9 cellular contexts compared by ENCODE assay signal in the genomic region with DNA sequence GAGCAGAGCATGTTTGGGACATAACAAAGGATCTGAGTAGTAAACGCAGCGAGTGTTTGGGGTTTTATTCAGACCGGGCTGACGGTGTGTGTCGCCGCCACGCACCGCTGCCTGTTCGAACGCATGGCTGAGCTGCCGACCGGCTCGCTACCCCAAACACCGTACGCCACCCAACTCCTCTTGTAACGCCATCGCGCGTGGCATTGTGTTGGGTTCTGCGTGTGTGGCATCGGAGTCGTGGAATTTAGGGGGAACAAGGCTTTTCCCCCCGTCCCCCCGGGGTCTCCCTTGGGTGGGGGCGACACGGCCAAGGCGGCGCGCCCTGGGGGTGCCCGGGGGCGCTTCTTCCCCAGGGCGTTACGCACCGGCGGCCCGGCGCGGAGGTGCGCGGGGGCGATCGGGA. TPM values are rescaled to one million over a fixed set of nuclear protein-coding genes. Genes with fewer than 3 reads are reported as not detected.
DNase-seq lines count a peak whose midpoint lies in the region; ATAC-seq, FAIRE-seq and TF ChIP-seq lines count a peak whose summit lies in the region.
"Had no signal": no experiment of that assay in that cellular context is flagged by ENCODE, and none has a peak within 500 bp of the region (broad histone marks: within the 10 kb centered on the region; RNA-seq: fewer than 3 reads in every experiment).

No MANE protein-coding gene starts in this region.

- H3K4me1 ChIP-seq in PC-9 (replicated peaks; ENCODE audit: insufficient read depth) (no peaks in the 10 kb centered on the region; the same call in 1 of the 2 replicates), endothelial cell of umbilical vein (ENCODE audit: control insufficient read depth, extremely low read depth, insufficient read depth, low read length) (peaks cover 28% of the 10 kb centered on the region)

- DNase-seq in GM12865 (ENCODE audit: low read depth) (peak; percentile 34), PC-9 (no peak), endothelial cell of umbilical vein (ENCODE audit: low read depth, low spot score) (peak; percentile 45), amniotic stem cell (lab: John Stamatoyannopoulos, UW) (no peak), HCEC 1CT (no peak)
- no peak for DNase-seq in activated CD8-positive, alpha-beta memory T cell treated with anti-CD3 and anti-CD28 coated beads for 24 hours

- H2AFZ ChIP-seq in PC-9 (peak overlapping the region; percentile 82), endothelial cell of umbilical vein (ENCODE audit: low read depth, low read length) (peak overlapping the region; percentile 81), neural cell (ENCODE audit: low read depth, low read length) (peak overlapping the region; percentile 10)

- no peak for TF ChIP-seq CTCF in GM12865 (IDR thresholded peaks at IDR 0.05; ENCODE audit: insufficient read depth, low read depth, low read length, missing control alignments)
- no peak for TF ChIP-seq CTCF in PC-9 (conservative IDR thresholded peaks at IDR 0.05)
- no peak for TF ChIP-seq CTCF in endothelial cell of umbilical vein (IDR thresholded peaks at IDR 0.05; ENCODE audit: extremely low read depth in 1 of 2, insufficient read depth in 1 of 2, low read depth in 1 of 2, low read length in 2 of 2)
- TF ChIP-seq CTCF in neural cell (IDR thresholded peaks at IDR 0.05; ENCODE audit: poor library complexity, severe bottlenecking), result no peak

- H3K79me2 ChIP-seq in PC-9 (ENCODE audit: low read depth) (peaks cover 34% of the 10 kb centered on the region), endothelial cell of umbilical vein (ENCODE audit: control insufficient read depth, insufficient read depth, low read length) (peaks cover 38% of the 10 kb centered on the region), neural cell (replicated peaks; ENCODE audit: insufficient read depth, low read length) (peaks cover 14% of the 10 kb centered on the region)

- no peak for TF ChIP-seq EP300 in neural cell (conservative IDR thresholded peaks at IDR 0.05; ENCODE audit: poor library complexity, severe bottlenecking)

- CTCF ChIA-PET in PC-9 (lab: Charles Lee) (interaction anchor here (0.7 kb wide), 1 partner anchor 382 kb away, joined by 4 read pairs; no protein-coding TSS in a partner anchor), endothelial cell of umbilical vein (lab: Charles Lee) (interaction anchor here (0.8 to 4.1 kb wide), 21 partner anchors 12 to 1659 kb away, joined by 3 to 29 read pairs (median 4); no protein-coding TSS in a partner anchor)

- ATAC-seq in GM21576 (IDR thresholded peaks at IDR 0.05; ENCODE audit: unreplicated experiment), result peak; percentile 36

- H3K27me3 ChIP-seq in PC-9 (ENCODE audit: insufficient read depth, low read depth), result no peaks in the 10 kb centered on the region
- no peaks in the 10 kb centered on the region for H3K27me3 ChIP-seq in endothelial cell of umbilical vein (ENCODE audit: control insufficient read depth in 2 of 2, insufficient read depth in 2 of 2, low read length in 2 of 2)
- peaks cover 43% of the 10 kb centered on the region for H3K27me3 ChIP-seq in neural cell (ENCODE audit: insufficient read depth, low read depth, low read length)

- intact Hi-C loops in PC-9 (cut with micrococcal nuclease; ENCODE audit: unreplicated experiment), result loop anchor here (2.0 to 10.0 kb wide), 6 partner anchors 203 to 1537 kb away; a partner anchor contains a TSS
- intact Hi-C loops in endothelial cell of umbilical vein (cut with micrococcal nuclease), result loop anchor here (1.0 to 5.0 kb wide), 9 partner anchors 39 to 1568 kb away; no protein-coding TSS in a partner anchor

- H3K9me3 ChIP-seq in PC-9 (ENCODE audit: insufficient read depth, low read depth) (no peaks in the 10 kb centered on the region), endothelial cell of umbilical vein (replicated peaks; ENCODE audit: control insufficient read depth, insufficient read depth, low read length) (no peaks in the 10 kb centered on the region), neural cell (ENCODE audit: low read length) (no peaks in the 10 kb centered on the region)

- FAIRE-seq in endothelial cell of umbilical vein (lab: Jason Lieb, UNC), result no peak
- FAIRE-seq: TTC549 had no signal

- TF ChIP-seq RAD21 in neural cell (conservative IDR thresholded peaks at IDR 0.05), result no peak

- H3K9me2 ChIP-seq in PC-9 (ENCODE audit: insufficient read depth) (no peaks in the 10 kb centered on the region), neural cell (ENCODE audit: insufficient read depth, low read length) (no peaks in the 10 kb centered on the region)

- H3K4me3 ChIP-seq in GM12865 (ENCODE audit: low read depth, low read length), result peak overlapping the region; percentile 48
- peak overlapping the region; percentile 75 for H3K4me3 ChIP-seq in PC-9
- peak overlapping the region; percentile 67 to 99 (median 96) for H3K4me3 ChIP-seq in endothelial cell of umbilical vein (replicated peaks in 1 of 3; ENCODE audit: insufficient read depth in 1 of 3, low read depth in 1 of 3, low read length in 3 of 3)
- H3K4me3 ChIP-seq in neural cell (ENCODE audit: low read length), result peak overlapping the region; percentile 91

- POLR2A ChIA-PET in PC-9 (lab: Charles Lee; ENCODE audit: unreplicated experiment), result no interaction called here
- POLR2A ChIA-PET in endothelial cell of umbilical vein (lab: Charles Lee), result interaction anchor here (0.5 to 2.4 kb wide), 26 partner anchors 13 to 1601 kb away, joined by 3 to 18 read pairs (median 4); a partner anchor contains a TSS

- no peaks in the 10 kb centered on the region for H3K9me1 ChIP-seq in endothelial cell of umbilical vein (replicated peaks; ENCODE audit: control insufficient read depth, extremely low read depth, insufficient read depth, low read length)

- H3K4me2 ChIP-seq in PC-9 (peak overlapping the region; percentile 91), endothelial cell of umbilical vein (ENCODE audit: insufficient read depth, low read length) (peak overlapping the region; percentile 97), neural cell (ENCODE audit: low read length) (peak overlapping the region; percentile 10)

- dilution Hi-C loops in endothelial cell of umbilical vein (cut with MboI; ENCODE audit: extremely low pct_ligation_motif_present, low sequenced_read_pairs), result no loop called here

- BruUV-seq in PC-9 (replicated peaks; lab: Mats Ljungman, UMichigan) (no TSS peak), endothelial cell of umbilical vein (replicated peaks; lab: Mats Ljungman, UMichigan) (no TSS peak)

- H3F3A ChIP-seq in PC-9 (ENCODE audit: insufficient read depth, low read depth) (no peaks in the 10 kb centered on the region), neural cell (ENCODE audit: insufficient read depth, low read length, poor library complexity, severe bottlenecking) (no peaks in the 10 kb centered on the region)

- no peaks in the 10 kb centered on the region for H4K20me1 ChIP-seq in PC-9 (ENCODE audit: insufficient read depth)
- no peaks in the 10 kb centered on the region for H4K20me1 ChIP-seq in endothelial cell of umbilical vein (replicated peaks; ENCODE audit: control insufficient read depth, extremely low read depth, insufficient read depth, low read length)
- H4K20me1 ChIP-seq in neural cell (ENCODE audit: insufficient read depth), result no peaks in the 10 kb centered on the region

- H3K27ac ChIP-seq in PC-9 (no peak overlapping the region), endothelial cell of umbilical vein (ENCODE audit: insufficient read depth, low read depth, low read length) (peak overlapping the region; percentile 41), neural cell (ENCODE audit: low read length) (peak overlapping the region; percentile 74)

- TF ChIP-seq POLR2A in endothelial cell of umbilical vein (IDR thresholded peaks at IDR 0.05; ENCODE audit: low read depth, low read length), result no peak

- no peaks in the 10 kb centered on the region for H3K36me3 ChIP-seq in PC-9 (ENCODE audit: low read depth)
- no peaks in the 10 kb centered on the region for H3K36me3 ChIP-seq in endothelial cell of umbilical vein (ENCODE audit: control insufficient read depth in 2 of 2, extremely low read depth in 1 of 2, insufficient read depth in 2 of 2, low read length in 2 of 2)
- no peaks in the 10 kb centered on the region for H3K36me3 ChIP-seq in neural cell (ENCODE audit: insufficient read depth, low read length)

- H3K9ac ChIP-seq in endothelial cell of umbilical vein (replicated peaks; ENCODE audit: extremely low read depth, insufficient read depth, low read length), result peak overlapping the region; percentile 92
- H3K9ac ChIP-seq in neural cell (ENCODE audit: low read length), result peak overlapping the region; percentile 88

TF ChIP-seq in endothelial cell of umbilical vein, 7 proteins besides CTCF, POLR2A, EP300 and RAD21 (continues in another document):
- TF ChIP-seq EZH2 (IDR thresholded peaks at IDR 0.05; ENCODE audit: borderline replicate concordance, low read depth, low read length, severe bottlenecking), result no peak
- no peak for TF ChIP-seq MYC (IDR thresholded peaks at IDR 0.05; ENCODE audit: low read depth, low read length)
- TF ChIP-seq, protein P1, sequence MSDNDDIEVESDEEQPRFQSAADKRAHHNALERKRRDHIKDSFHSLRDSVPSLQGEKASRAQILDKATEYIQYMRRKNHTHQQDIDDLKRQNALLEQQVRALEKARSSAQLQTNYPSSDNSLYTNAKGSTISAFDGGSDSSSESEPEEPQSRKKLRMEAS (IDR thresholded peaks at IDR 0.05; ENCODE audit: insufficient read depth, insufficient read length), result no peak
- no peak for TF ChIP-seq JUN (IDR thresholded peaks at IDR 0.05; ENCODE audit: borderline replicate concordance, insufficient read depth, insufficient read length, low read depth)

TF ChIP-seq in neural cell, 6 proteins besides CTCF, POLR2A, EP300 and RAD21 (continues in another document):
- TF ChIP-seq POLR2AphosphoS5 (IDR thresholded peaks at IDR 0.05) (no peak), TAF1 (IDR thresholded peaks at IDR 0.05; ENCODE audit: low read depth) (no peak)

RNA-seq across cellular contexts. Expression of a gene that starts 0.5 kb away (rescaled TPM):
- 25.5 and 31.0 TPM in 2 replicates for total RNA-seq in PC-9 (2021)
- total RNA-seq in endothelial cell of umbilical vein, result 149 and 240 TPM in 2 replicates
- 138 and 160 TPM in 2 replicates for polyA plus RNA-seq in endothelial cell of umbilical vein
- polyA plus RNA-seq in endothelial cell of umbilical vein (2011; cell fraction: cytosol; rRNA removed), result 107 and 113 TPM in 2 replicates
- polyA plus RNA-seq in endothelial cell of umbilical vein (2011; cell fraction: nucleus; rRNA removed), result 198 and 227 TPM in 2 replicates
- 99.8 and 162 TPM in 2 replicates for polyA plus RNA-seq in endothelial cell of umbilical vein (2012)
- polyA minus RNA-seq in endothelial cell of umbilical vein, result 478 and 499 TPM in 2 replicates
- 1.3 TPM for polyA minus RNA-seq in endothelial cell of umbilical vein (2011; cell fraction: cytosol; rRNA and poly(A)+ RNA removed)
- polyA minus RNA-seq in endothelial cell of umbilical vein (2011; cell fraction: nucleus; rRNA and poly(A)+ RNA removed), result 330 and 370 TPM in 2 replicates
- 28.2 and 30.2 TPM in 2 replicates for polyA plus RNA-seq in neural cell
- polyA minus RNA-seq in neural cell, result 64.0 and 73.7 TPM in 2 replicates

Comparison
In these comparisons a context has a peak if more than half of its experiments do, and no peak if none do; other contexts are left out.
1. DNase-seq: peak in GM12865 (single experiment) and endothelial cell of umbilical vein (single experiment); none in PC-9 (0 of 2), amniotic stem cell (single experiment), activated CD8-positive, alpha-beta memory T cell treated with anti-CD3 and anti-CD28 coated beads for 24 hours (single experiment) and HCEC 1CT (single experiment).
2. H2AFZ ChIP-seq: peak in every context shown above with its lines; median percentile 82 in PC-9; 81 in endothelial cell of umbilical vein; 10 in neural cell.
3. H3K4me2 ChIP-seq: peak in every context shown above with its lines; median percentile 97 in endothelial cell of umbilical vein; 91 in PC-9; 10 in neural cell.
4. Peak in every context shown above with its lines, with median percentiles within 50 percentile points of each other: H3K4me3 ChIP-seq.